Comparison of ENCODE assay signal across 22 cellular contexts in the genomic region with DNA sequence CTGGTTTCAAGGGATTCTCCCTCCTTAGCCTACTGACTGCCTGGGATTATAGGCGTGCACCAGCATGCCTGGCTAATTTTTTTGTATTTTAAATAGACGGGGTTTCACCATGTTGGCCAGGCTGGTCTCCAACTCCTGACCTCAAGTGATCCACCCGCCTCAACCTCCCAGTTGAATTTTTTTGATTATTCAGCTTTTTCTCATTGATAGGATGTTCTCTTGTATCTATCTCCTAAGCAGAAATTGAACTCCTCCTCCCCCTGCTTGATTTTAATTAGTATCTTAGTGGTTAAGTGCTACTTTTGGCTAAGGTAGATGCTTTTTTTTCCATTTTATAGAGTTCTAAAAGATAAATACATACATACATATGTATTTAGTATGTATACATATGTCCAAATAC.
"Had no signal": no experiment of that assay in that cellular context is flagged by ENCODE, and none has a peak within 500 bp of the region (broad histone marks: within the 10 kb centered on the region; RNA-seq: fewer than 3 reads in every experiment).

No MANE protein-coding gene starts in this region.

- H3K9me3 ChIP-seq: pancreas, prostate gland, tibial nerve, uterus had no signal

- H3K79me2 ChIP-seq: hepatocyte had no signal

- H3K9me3 Mint-ChIP-seq: natural killer cell treated with Interleukin-12 subunit alpha and Interleukin-12 subunit beta and Interleukin-15 and Interleukin-18, amount 100 ng/mL, for 72 hours; type B pancreatic cell had no signal

- H3K4me1 Mint-ChIP-seq: mesothelial cell of epicardium had no signal

- H3K4me3 Mint-ChIP-seq: mesothelial cell of epicardium; naive B cell; natural killer cell treated with Interleukin-12 subunit alpha and Interleukin-12 subunit beta and Interleukin-15 and Interleukin-18, amount 100 ng/mL, for 72 hours; stimulated activated memory B cell treated with anti-CD40 and anti-IgM and Interleukin-4, amounts not matched to agents 10 μg/mL and 1 μg/mL and 100 μg/mL, for 72 hours; stimulated activated naive CD8-positive, alpha-beta T cell treated with anti-CD3 and anti-CD28 coated beads, Interleukin-15, amount 100 ng/mL, for 72 hours; type B pancreatic cell had no signal

- H3K4me3 ChIP-seq: hepatocyte, left ventricle myocardium inferior, lung, pancreas, prostate gland, sigmoid colon, spleen, tibial nerve, uterus had no signal

- H3K36me3 ChIP-seq: pancreas, prostate gland, sigmoid colon, uterus had no signal

- H3K4me1 ChIP-seq: left ventricle myocardium inferior, pancreas, prostate gland, sigmoid colon, tibial nerve, uterus had no signal

- H3K27ac ChIP-seq: hepatocyte, left ventricle myocardium inferior, pancreas, prostate gland, sigmoid colon, spleen, tibial nerve, uterus had no signal

- H3K27ac Mint-ChIP-seq: mesothelial cell of epicardium; naive B cell; natural killer cell treated with Interleukin-12 subunit alpha and Interleukin-12 subunit beta and Interleukin-15 and Interleukin-18, amount 100 ng/mL, for 72 hours; stimulated activated memory B cell treated with anti-CD40 and anti-IgM and Interleukin-4, amounts not matched to agents 10 μg/mL and 1 μg/mL and 100 μg/mL, for 72 hours; stimulated activated naive CD8-positive, alpha-beta T cell treated with anti-CD3 and anti-CD28 coated beads, Interleukin-15, amount 100 ng/mL, for 72 hours; type B pancreatic cell had no signal

- DNase-seq: islet precursor cell; left ventricle myocardium inferior; mesendoderm; naive B cell; pancreas; retina; right cardiac atrium; sigmoid colon; small intestine; spleen; stimulated activated CD4-positive, alpha-beta T cell treated with anti-CD3 and anti-CD28 coated beads, Interleukin-4, amount 100 ng/mL, for 24 hours; stimulated activated naive CD4-positive, alpha-beta T cell treated with Interleukin-2 at 50 U/mL for 16 hours; stimulated activated naive CD8-positive, alpha-beta T cell treated with anti-CD3 and anti-CD28 coated beads, Interleukin-15, amount 100 ng/mL, for 72 hours; uterus had no signal

- FAIRE-seq: pancreas, small intestine had no signal

- H3K4me2 ChIP-seq: hepatocyte had no signal

- ATAC-seq: natural killer cell treated with Interleukin-12 subunit alpha and Interleukin-12 subunit beta and Interleukin-15 and Interleukin-18, amount 100 ng/mL, for 72 hours; pancreas; right cardiac atrium; stimulated activated memory B cell treated with anti-CD40 and anti-IgM and Interleukin-4, amounts not matched to agents 10 μg/mL and 1 μg/mL and 100 μg/mL, for 72 hours; stimulated activated naive CD8-positive, alpha-beta T cell treated with anti-CD3 and anti-CD28 coated beads, Interleukin-15, amount 100 ng/mL, for 72 hours had no signal

- H3K27me3 Mint-ChIP-seq: naive B cell; natural killer cell treated with Interleukin-12 subunit alpha and Interleukin-12 subunit beta and Interleukin-15 and Interleukin-18, amount 100 ng/mL, for 72 hours; stimulated activated memory B cell treated with anti-CD40 and anti-IgM and Interleukin-4, amounts not matched to agents 10 μg/mL and 1 μg/mL and 100 μg/mL, for 72 hours; stimulated activated naive CD8-positive, alpha-beta T cell treated with anti-CD3 and anti-CD28 coated beads, Interleukin-15, amount 100 ng/mL, for 72 hours; type B pancreatic cell had no signal

- H2AFZ ChIP-seq: hepatocyte had no signal

- H3K27me3 ChIP-seq: hepatocyte, pancreas, sigmoid colon, spleen, tibial nerve, uterus had no signal
